ENCODE assay signal across 8 cellular contexts in the genomic region with DNA sequence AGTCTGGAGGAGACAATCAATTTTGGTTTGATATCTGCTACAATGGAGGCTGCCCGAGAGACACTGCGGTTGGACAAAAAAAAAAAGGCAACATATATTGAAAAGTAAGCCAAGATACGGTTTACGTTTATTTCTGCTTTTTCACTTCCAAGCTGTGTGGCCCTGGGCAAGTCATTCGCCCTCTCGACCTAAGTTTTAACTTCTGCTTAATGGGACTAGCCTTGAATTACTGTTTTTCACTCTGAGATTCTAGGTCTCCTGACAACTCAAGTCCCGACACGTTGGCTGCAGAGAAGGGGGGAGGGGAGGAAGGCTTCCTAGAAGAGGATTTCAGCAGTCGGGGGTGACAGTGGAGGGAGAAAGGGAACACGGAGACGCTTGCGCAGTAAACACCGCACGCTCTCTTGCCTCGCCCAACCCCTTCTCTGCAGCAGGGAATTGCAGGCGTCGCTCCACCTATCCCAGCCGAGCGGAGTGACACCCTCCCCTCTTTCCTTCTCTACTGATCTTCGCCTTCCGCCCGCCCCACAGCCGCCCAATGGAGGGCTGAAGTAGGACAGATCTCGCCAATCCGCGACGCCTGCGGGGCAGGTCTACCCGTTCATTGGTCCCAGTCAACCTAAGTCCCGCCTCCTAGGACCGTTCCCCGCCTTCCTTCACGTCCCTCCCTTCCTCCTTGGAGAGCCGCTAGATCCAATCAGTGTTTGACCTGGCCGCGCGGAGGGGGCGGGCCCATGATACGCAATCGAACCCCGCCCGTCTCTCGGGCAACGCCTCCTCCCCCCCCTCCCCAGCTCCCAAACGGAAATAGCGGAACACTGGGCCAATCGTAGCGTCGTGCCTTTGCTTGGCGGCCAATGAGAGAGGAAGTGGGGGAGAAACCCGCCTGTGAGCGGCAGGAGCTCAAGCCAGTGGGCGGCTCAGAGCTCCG. TPM values are rescaled to one million over a fixed set of nuclear protein-coding genes. Genes with fewer than 3 reads are reported as not detected.
A peak's percentile ranks its signal among the peaks of the same experiment; 100 is the strongest.
DNase-seq lines count a peak whose midpoint lies in the region; ATAC-seq and TF ChIP-seq lines count a peak whose summit lies in the region.

No MANE protein-coding gene starts in this region.

- peak; percentile 100 for DNase-seq in DND-41
- DNase-seq in Peyer's patch: peak; percentile 99 to 100 (median 100)
- peak; percentile 99 for DNase-seq in activated T-helper 1 cell treated with Interleukin-2 at 50 U/mL for 16 hours (ENCODE audit: low read depth)
- peak; percentile 98 for DNase-seq in esophagus squamous epithelium (lab: John Stamatoyannopoulos, UW)
- peak; percentile 97 for DNase-seq in stimulated activated CD8-positive, alpha-beta memory T cell treated with anti-CD3 and anti-CD28 coated beads, Interleukin-7, amount 100 ng/mL, for 24 hours (ENCODE audit: low read depth)

- 1 to 2% methylated on average over 20 to 41 of the region's 54 CpGs for WGBS in esophagus squamous epithelium, 2 donors

- H4K20me1 ChIP-seq in DND-41 (ENCODE audit: insufficient read depth, low read length): peaks cover 16% of the 10 kb centered on the region

- no peaks in the 10 kb centered on the region for H3K27me3 ChIP-seq in DND-41 (ENCODE audit: insufficient read depth, low read length, poor library complexity)
- no peaks in the 10 kb centered on the region for H3K27me3 ChIP-seq in Peyer's patch
- H3K27me3 ChIP-seq in esophagus squamous epithelium: no peaks in the 10 kb centered on the region
- H3K27me3 ChIP-seq in muscle layer of duodenum (ENCODE audit: low read depth, low read length): no peaks in the 10 kb centered on the region

- peaks cover 36% of the 10 kb centered on the region for H3K79me2 ChIP-seq in DND-41 (ENCODE audit: insufficient read depth, low read length)

- TF ChIP-seq CTCF in DND-41 (IDR thresholded peaks at IDR 0.05; ENCODE audit: borderline replicate concordance, extremely low read depth, low read length, poor library complexity, severe bottlenecking): no peak
- TF ChIP-seq CTCF in Peyer's patch (IDR thresholded peaks at IDR 0.05): peak in 1 of 6 experiments; percentile 19
- TF ChIP-seq CTCF in esophagus squamous epithelium (IDR thresholded peaks at IDR 0.05): peak in 1 of 6 experiments; percentile 20

- H3K27ac ChIP-seq in DND-41 (ENCODE audit: low read length) (peak overlapping the region; percentile 89), KOPT-K1 (ENCODE audit: low read depth, low read length, poor library complexity, severe bottlenecking) (peak overlapping the region; percentile 76), Peyer's patch (peak overlapping the region; percentile 85 to 91 (median 88)), esophagus squamous epithelium (peak overlapping the region; percentile 92 to 96 (median 94)), muscle layer of duodenum (ENCODE audit: low read length) (peak overlapping the region; percentile 95)

- intact Hi-C loops in esophagus squamous epithelium (cut with DNase I): no loop called here

- peak; percentile 90 for ATAC-seq in DND-41 (ENCODE audit: insufficient read depth, low read depth)
- ATAC-seq in GM21825 (IDR thresholded peaks at IDR 0.05; ENCODE audit: unreplicated experiment): peak; percentile 88

- H2AFZ ChIP-seq in DND-41 (ENCODE audit: low read depth, low read length): peak overlapping the region; percentile 87

- H3K4me2 ChIP-seq in DND-41 (ENCODE audit: insufficient read depth, low read length): peak overlapping the region; percentile 73

- TF ChIP-seq POLR2A in Peyer's patch (IDR thresholded peaks at IDR 0.05) (peak; percentile 28 to 82), esophagus squamous epithelium (IDR thresholded peaks at IDR 0.05) (peak in 3 of 4 donors; percentile 52 to 81 (median 80))

- H3K9me3 ChIP-seq in DND-41 (ENCODE audit: insufficient read depth, low read length, severe bottlenecking) (no peaks in the 10 kb centered on the region), KOPT-K1 (ENCODE audit: insufficient read depth, low read length, poor library complexity, severe bottlenecking) (no peaks in the 10 kb centered on the region), Peyer's patch (no peaks in the 10 kb centered on the region), esophagus squamous epithelium (no peaks in the 10 kb centered on the region), muscle layer of duodenum (ENCODE audit: control insufficient read depth in 1 of 2, low read length in 2 of 2) (no peaks in the 10 kb centered on the region)

- H3K9ac ChIP-seq in DND-41 (ENCODE audit: low read depth, low read length): peak overlapping the region; percentile 54

- H3K4me1 ChIP-seq in DND-41 (ENCODE audit: insufficient read depth, low read length): peaks cover 30% of the 10 kb centered on the region
- H3K4me1 ChIP-seq in Peyer's patch: peaks cover 5 to 27% (median 6%) of the 10 kb centered on the region in 4 donors
- peaks cover 13 to 47% (median 16%) of the 10 kb centered on the region in 3 donors for H3K4me1 ChIP-seq in esophagus squamous epithelium
- peaks cover 16 to 19% of the 10 kb centered on the region in 2 donors for H3K4me1 ChIP-seq in muscle layer of duodenum (ENCODE audit: control insufficient read depth in 1 of 2, insufficient read depth in 2 of 2, low read length in 2 of 2)

- H3K36me3 ChIP-seq in DND-41 (ENCODE audit: insufficient read depth, low read length) (0 out of 2 replicates have a peak, but pooled peaks cover 3% of the 10 kb centered on the region), KOPT-K1 (ENCODE audit: insufficient read depth, low read length) (no peaks in the 10 kb centered on the region), Peyer's patch (no peaks in the 10 kb centered on the region), esophagus squamous epithelium (no peaks in the 10 kb centered on the region), muscle layer of duodenum (ENCODE audit: control insufficient read depth in 1 of 2, insufficient read depth in 2 of 2, low read length in 2 of 2) (no peaks in the 10 kb centered on the region)

- H3K4me3 ChIP-seq in DND-41 (ENCODE audit: low read depth in 1 of 2, low read length in 2 of 2): peak overlapping the region in 1 of 2 experiments; percentile 59; a peak in 2 of 4 replicates
- peak overlapping the region; percentile 71 to 95 (median 81) for H3K4me3 ChIP-seq in Peyer's patch
- H3K4me3 ChIP-seq in esophagus squamous epithelium: peak overlapping the region; percentile 79 to 98 (median 92)
- peak overlapping the region; percentile 57 to 83 for H3K4me3 ChIP-seq in muscle layer of duodenum (ENCODE audit: low read depth in 1 of 2, low read length in 2 of 2)

RNA-seq across cellular contexts. Expression of gene AP2A1, which starts 0.5 kb away (rescaled TPM):
- total RNA-seq in Peyer's patch (100 to 1,000 TPM in 1 of 4 donors, 10 to 100 TPM in 3; 57.8 to 102 (median 85.1) TPM), esophagus squamous epithelium (10 to 100 TPM; 50.7 to 77.8 (median 65.8) TPM)

RNA-seq across cellular contexts. Expression of gene TSKS, which starts 3.2 kb away (rescaled TPM):
- total RNA-seq in Peyer's patch (not detected), esophagus squamous epithelium (not detected)

RNA-seq across cellular contexts. Expression of gene FUZ, which starts 46.8 kb away (rescaled TPM):
- 10 to 100 TPM in 3 of 4 donors, 1 to 10 TPM in 1; 4.1 to 13.8 (median 12.3) TPM for total RNA-seq in Peyer's patch
- 10 to 100 TPM in 1 of 4 donors, 1 to 10 TPM in 3; 4.7 to 13.7 (median 8.1) TPM for total RNA-seq in esophagus squamous epithelium

RNA-seq across cellular contexts. Expression of gene MED25, which starts 51.8 kb away (rescaled TPM):
- total RNA-seq in Peyer's patch: 10 to 100 TPM; 29.7 to 57.7 (median 41.8) TPM
- total RNA-seq in esophagus squamous epithelium: 10 to 100 TPM; 16.9 to 27.7 (median 23.9) TPM
